Comparison of ENCODE assay signal across 12 cellular contexts in the genomic region with DNA sequence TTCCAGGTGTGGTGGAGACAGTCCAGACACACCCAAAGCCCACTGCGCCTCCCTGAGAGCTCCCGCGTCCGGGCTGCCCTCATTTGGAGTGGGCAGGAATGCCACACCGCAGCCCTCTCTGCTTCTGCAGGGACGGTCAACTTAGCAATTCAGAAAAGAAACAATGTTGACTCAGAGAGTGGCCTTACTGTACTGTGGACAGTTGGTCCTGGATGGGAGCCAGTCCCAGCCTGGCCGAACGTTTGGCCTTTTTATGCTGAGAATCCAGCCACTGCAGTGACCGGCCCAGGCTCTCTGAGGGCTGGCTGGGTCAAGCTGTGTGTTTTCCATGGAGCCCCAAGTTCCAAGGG. TPM values are rescaled to one million over a fixed set of nuclear protein-coding genes. Genes with fewer than 3 reads are reported as not detected.
DNase-seq lines count a peak whose midpoint lies in the region; ATAC-seq and TF ChIP-seq lines count a peak whose summit lies in the region.
"Had no signal": no experiment of that assay in that cellular context is flagged by ENCODE, and none has a peak within 500 bp of the region (broad histone marks: within the 10 kb centered on the region; RNA-seq: fewer than 3 reads in every experiment).

No MANE protein-coding gene starts in this region.

- no peak overlapping the region for H3K27ac ChIP-seq in foreskin keratinocyte

- peak overlapping the region; percentile 74 for H3K4me2 ChIP-seq in skeletal muscle satellite cell (ENCODE audit: low read length)
- H3K4me2 ChIP-seq: smooth muscle cell had no signal

- TF ChIP-seq CTCF in MCF 10A (IDR thresholded peaks at IDR 0.05; ENCODE audit: unreplicated experiment) (no peak), foreskin keratinocyte (conservative IDR thresholded peaks at IDR 0.05) (no peak)

- H3K9ac ChIP-seq in skeletal muscle satellite cell (ENCODE audit: low read depth, low read length), result peak overlapping the region; percentile 72

- H3K27ac Mint-ChIP-seq in MCF 10A (ENCODE audit: low read depth, unreplicated experiment), result peak overlapping the region; percentile 22
- H3K27ac Mint-ChIP-seq in activated CD8-positive, alpha-beta T cell treated with anti-CD3 and anti-CD28 coated beads, Interleukin-2, amount 10 ng/mL, durations not matched to agents 7 days and 5 days, result no peak overlapping the region

- H3K9me3 Mint-ChIP-seq in MCF 10A (ENCODE audit: unreplicated experiment), result no peaks in the 10 kb centered on the region
- no peaks in the 10 kb centered on the region for H3K9me3 Mint-ChIP-seq in activated CD8-positive, alpha-beta T cell treated with anti-CD3 and anti-CD28 coated beads, Interleukin-2, amount 10 ng/mL, durations not matched to agents 7 days and 5 days (ENCODE audit: insufficient read depth)

- DNase-seq in H7 (peak; percentile 51), MCF 10A (ENCODE audit: unreplicated experiment) (no peak), hepatic stellate cell (ENCODE audit: low spot score) (peak; percentile 90), NCI-H1694 (lab: John Stamatoyannopoulos, UW) (no peak), hippocampal formation (lab: John Stamatoyannopoulos, UW) (no peak), foreskin keratinocyte (no peak)
- DNase-seq in activated CD8-positive, alpha-beta T cell treated with anti-CD3 and anti-CD28 coated beads, Interleukin-2, amount 10 ng/mL, durations not matched to agents 7 days and 5 days, result no peak
- DNase-seq: activated naive CD4-positive, alpha-beta T cell treated with Interleukin-2 at 50 U/mL for 16 hours; mesendoderm; NCI-H1048 had no signal

- no peaks in the 10 kb centered on the region for H3K27me3 Mint-ChIP-seq in MCF 10A (ENCODE audit: insufficient read depth, unreplicated experiment)
- H3K27me3 Mint-ChIP-seq in activated CD8-positive, alpha-beta T cell treated with anti-CD3 and anti-CD28 coated beads, Interleukin-2, amount 10 ng/mL, durations not matched to agents 7 days and 5 days (ENCODE audit: low read depth), result peaks cover 16% of the 10 kb centered on the region

- H3K4me3 ChIP-seq in H7 (ENCODE audit: insufficient read depth, low read depth, low read length) (no peak overlapping the region), skeletal muscle satellite cell (ENCODE audit: low read length) (peak overlapping the region; percentile 29)
- H3K4me3 ChIP-seq: smooth muscle cell had no signal

- H3K36me3 ChIP-seq in H7 (replicated peaks; ENCODE audit: control insufficient read depth, insufficient read depth, low read length) (no peaks in the 10 kb centered on the region), skeletal muscle satellite cell (ENCODE audit: insufficient read depth, low read length) (peaks cover 34% of the 10 kb centered on the region)

- intact Hi-C loops in MCF 10A (cut with micrococcal nuclease), result no loop called here

- POLR2A ChIA-PET in MCF 10A (lab: Yijun Ruan, JAX), result no interaction called here
- POLR2A ChIA-PET in activated CD8-positive, alpha-beta T cell treated with anti-CD3 and anti-CD28 coated beads, Interleukin-2, amount 10 ng/mL, durations not matched to agents 7 days and 5 days (lab: Charles Lee), result no interaction called here

- H3K4me1 ChIP-seq in skeletal muscle satellite cell (ENCODE audit: control insufficient read depth, insufficient read depth, low read length) (peaks cover 59% of the 10 kb centered on the region), foreskin keratinocyte (peaks cover 32% of the 10 kb centered on the region)

- CTCF ChIA-PET in MCF 10A (lab: Yijun Ruan, JAX), result interaction anchor here (1.0 to 1.5 kb wide), 2 partner anchors 10 to 35 kb away, joined by 4 to 5 read pairs; no protein-coding TSS in a partner anchor
- CTCF ChIA-PET in activated CD8-positive, alpha-beta T cell treated with anti-CD3 and anti-CD28 coated beads, Interleukin-2, amount 10 ng/mL, durations not matched to agents 7 days and 5 days (lab: Charles Lee), result no interaction called here

- H3K27me3 ChIP-seq in H7 (ENCODE audit: control insufficient read depth, insufficient read depth, low read length) (no peaks in the 10 kb centered on the region), skeletal muscle satellite cell (ENCODE audit: control insufficient read depth, insufficient read depth, low read length) (no peaks in the 10 kb centered on the region), foreskin keratinocyte (no peaks in the 10 kb centered on the region)

- H3K4me3 Mint-ChIP-seq in MCF 10A (ENCODE audit: unreplicated experiment), result no peak overlapping the region
- H3K4me3 Mint-ChIP-seq in activated CD8-positive, alpha-beta T cell treated with anti-CD3 and anti-CD28 coated beads, Interleukin-2, amount 10 ng/mL, durations not matched to agents 7 days and 5 days, result no peak overlapping the region

- H3K9me3 ChIP-seq in skeletal muscle satellite cell (replicated peaks; ENCODE audit: low read length), result no peaks in the 10 kb centered on the region

- no peak for ATAC-seq in foreskin keratinocyte
- ATAC-seq in activated CD8-positive, alpha-beta T cell treated with anti-CD3 and anti-CD28 coated beads, Interleukin-2, amount 10 ng/mL, durations not matched to agents 7 days and 5 days, result no peak

- H3K36me3 Mint-ChIP-seq in MCF 10A (ENCODE audit: insufficient read depth, unreplicated experiment), result peaks cover 18% of the 10 kb centered on the region
- H3K36me3 Mint-ChIP-seq in activated CD8-positive, alpha-beta T cell treated with anti-CD3 and anti-CD28 coated beads, Interleukin-2, amount 10 ng/mL, durations not matched to agents 7 days and 5 days (ENCODE audit: low read depth), result no peaks in the 10 kb centered on the region

- H3K4me1 Mint-ChIP-seq in MCF 10A (ENCODE audit: insufficient read depth, unreplicated experiment), result peaks cover 32% of the 10 kb centered on the region
- peaks cover 28% of the 10 kb centered on the region for H3K4me1 Mint-ChIP-seq in activated CD8-positive, alpha-beta T cell treated with anti-CD3 and anti-CD28 coated beads, Interleukin-2, amount 10 ng/mL, durations not matched to agents 7 days and 5 days (ENCODE audit: low read depth)

- no TSS peak for BruUV-seq in MCF 10A (replicated peaks; lab: Mats Ljungman, UMichigan)

RNA-seq across cellular contexts. Expression of gene GAS6, which starts 7.2 kb away (rescaled TPM):
- total RNA-seq in H7 (2014; rRNA removed; shearing (Covaris generic)), result 9.1 and 15.1 TPM in 2 replicates
- total RNA-seq in MCF 10A (2022) (58.9 and 92.3 TPM in 2 replicates), foreskin keratinocyte (230 and 426 TPM in 2 replicates)
- total RNA-seq in skeletal muscle satellite cell (2012; rRNA removed), result 58.3 and 82.6 TPM in 2 replicates
- 282 and 494 TPM in 2 replicates for polyA plus RNA-seq in foreskin keratinocyte
- under 1 TPM; 0.53 to 0.65 TPM for total RNA-seq in activated CD8-positive, alpha-beta T cell treated with anti-CD3 and anti-CD28 coated beads, Interleukin-2, amount 10 ng/mL, durations not matched to agents 7 days and 5 days

Comparison
In these comparisons a context has a peak if more than half of its experiments do, and no peak if none do; other contexts are left out.
1. DNase-seq: peak in H7 (single experiment) and hepatic stellate cell (single experiment); none in MCF 10A (single experiment), NCI-H1694 (single experiment), hippocampal formation (0 of 2), foreskin keratinocyte (0 of 2) and activated CD8-positive, alpha-beta T cell treated with anti-CD3 and anti-CD28 coated beads, Interleukin-2, amount 10 ng/mL, durations not matched to agents 7 days and 5 days (single experiment).